ENCODE assay signal across 15 cellular contexts in genomic region chr22:17807571-17808410, GRCh38. TPM values are rescaled to one million over a fixed set of nuclear protein-coding genes. Genes with fewer than 3 reads are reported as not detected.
DNase-seq lines count a peak whose midpoint lies in the region; ATAC-seq and TF ChIP-seq lines count a peak whose summit lies in the region.
"Had no signal": no experiment of that assay in that cellular context is flagged by ENCODE, and none has a peak within 500 bp of the region (broad histone marks: within the 10 kb centered on the region; RNA-seq: fewer than 3 reads in every experiment).

No MANE protein-coding gene starts in this region.

- TF ChIP-seq CTCF in AG10803 (conservative IDR thresholded peaks at IDR 0.05; ENCODE audit: low read length) (no peak), WTC11 (IDR thresholded peaks at IDR 0.05) (no peak), left ventricle myocardium inferior (IDR thresholded peaks at IDR 0.05; ENCODE audit: borderline replicate concordance) (no peak), nephron (IDR thresholded peaks at IDR 0.05; ENCODE audit: unreplicated experiment in 3 of 3) (no peak), OCI-LY7 (conservative IDR thresholded peaks at IDR 0.05; ENCODE audit: low read length) (no peak), foreskin keratinocyte (conservative IDR thresholded peaks at IDR 0.05) (no peak)

- DNase-seq in AG10803 (ENCODE audit: low read depth) (peak; percentile 70), WTC11 (ENCODE audit: low spot score) (no peak), left ventricle myocardium inferior (peak; percentile 75), HAP-1 (ENCODE audit: low spot score in 2 of 2) (no peak), OCI-LY7 (ENCODE audit: low spot score) (no peak), foreskin keratinocyte (no peak)
- DNase-seq in activated CD4-positive, alpha-beta T cell treated with anti-CD3 and anti-CD28 coated beads, Interleukin-2, amount 50 U/mL, for 48 hours, result no peak
- DNase-seq: activated CD4-positive, alpha-beta memory T cell treated with anti-CD3 and anti-CD28 coated beads, Interleukin-2, amount 10 ng/mL, durations not matched to agents 7 days and 5 days; BE2C; NCI-H748 treated with DMSO at 0.1 percent for 48 hours had no signal

- H3K9me3 ChIP-seq in left ventricle myocardium inferior (replicated peaks), result no peaks in the 10 kb centered on the region
- H3K9me3 ChIP-seq in HAP-1, result no peaks in the 10 kb centered on the region
- no peaks in the 10 kb centered on the region for H3K9me3 ChIP-seq in OCI-LY7 (ENCODE audit: low read length)
- H3K9me3 ChIP-seq: BE2C, breast epithelium, vagina had no signal

- BruUV-seq in OCI-LY7 (replicated peaks; lab: Mats Ljungman, UMichigan), result no TSS peak

- H3K27ac ChIP-seq in left ventricle myocardium inferior (replicated peaks) (peak overlapping the region; percentile 90), OCI-LY7 (ENCODE audit: low read depth, low read length, poor library complexity, severe bottlenecking) (no peak overlapping the region), foreskin keratinocyte (no peak overlapping the region)
- H3K27ac ChIP-seq: breast epithelium, vagina had no signal

- CTCF ChIA-PET in WTC11 (lab: Charles Lee) (interaction anchor here (1.3 to 1.9 kb wide), 2 partner anchors 19 to 64 kb away, joined by 4 to 6 read pairs; no protein-coding TSS in a partner anchor), OCI-LY7 (lab: Charles Lee; ENCODE audit: unreplicated experiment) (no interaction called here)

- H3K4me3 Mint-ChIP-seq in WTC11 (no peak overlapping the region), nephron (no peak overlapping the region)
- H3K4me3 Mint-ChIP-seq: activated CD4-positive, alpha-beta memory T cell treated with anti-CD3 and anti-CD28 coated beads, Interleukin-2, amount 10 ng/mL, durations not matched to agents 7 days and 5 days had no signal

- H4K20me1 ChIP-seq in OCI-LY7 (ENCODE audit: insufficient read depth, low read length), result no peaks in the 10 kb centered on the region

- intact Hi-C loops in left ventricle myocardium inferior (cut with micrococcal nuclease) (no loop called here), OCI-LY7 (cut with micrococcal nuclease; ENCODE audit: unreplicated experiment) (no loop called here)

- no peak overlapping the region for H3K4me2 ChIP-seq in OCI-LY7 (ENCODE audit: low read length)

- H3K36me3 Mint-ChIP-seq in WTC11, result peaks cover 10% of the 10 kb centered on the region
- H3K36me3 Mint-ChIP-seq in nephron (ENCODE audit: low read depth), result peaks cover 36% of the 10 kb centered on the region

- H3K27me3 Mint-ChIP-seq in WTC11 (ENCODE audit: low read depth), result no peaks in the 10 kb centered on the region
- H3K27me3 Mint-ChIP-seq in nephron (ENCODE audit: low read depth), result no peaks in the 10 kb centered on the region
- H3K27me3 Mint-ChIP-seq: activated CD4-positive, alpha-beta memory T cell treated with anti-CD3 and anti-CD28 coated beads, Interleukin-2, amount 10 ng/mL, durations not matched to agents 7 days and 5 days had no signal

- H3K4me3 ChIP-seq in AG10803 (ENCODE audit: low read length) (no peak overlapping the region), left ventricle myocardium inferior (peak overlapping the region; percentile 25), HAP-1 (no peak overlapping the region), OCI-LY7 (ENCODE audit: low read depth, low read length, poor library complexity, severe bottlenecking) (no peak overlapping the region)
- H3K4me3 ChIP-seq: breast epithelium, K562, vagina had no signal

- peak; percentile 48; the same call in 1 of the 2 replicates for ATAC-seq in WTC11
- no peak for ATAC-seq in foreskin keratinocyte
- ATAC-seq: K562 had no signal

- POLR2A ChIA-PET in WTC11 (lab: Charles Lee) (no interaction called here), OCI-LY7 (lab: Charles Lee) (no interaction called here)

- H2AFZ ChIP-seq in OCI-LY7 (ENCODE audit: low read length), result no peak overlapping the region

- H3K4me1 ChIP-seq in left ventricle myocardium inferior, result peaks cover 45% of the 10 kb centered on the region
- H3K4me1 ChIP-seq in HAP-1, result no peaks in the 10 kb centered on the region
- no peaks in the 10 kb centered on the region for H3K4me1 ChIP-seq in OCI-LY7 (ENCODE audit: insufficient read depth, low read length, poor library complexity, severe bottlenecking)
- H3K4me1 ChIP-seq in foreskin keratinocyte, result peaks cover 14% of the 10 kb centered on the region
- H3K4me1 ChIP-seq: BE2C, breast epithelium, vagina had no signal

- H3K27me3 ChIP-seq in left ventricle myocardium inferior (ENCODE audit: low read depth), result no peaks in the 10 kb centered on the region
- H3K27me3 ChIP-seq in HAP-1 (ENCODE audit: low read depth), result no peaks in the 10 kb centered on the region
- no peaks in the 10 kb centered on the region for H3K27me3 ChIP-seq in foreskin keratinocyte
- H3K27me3 ChIP-seq: BE2C, breast epithelium, vagina had no signal

- no peaks in the 10 kb centered on the region for H3K9me3 Mint-ChIP-seq in WTC11
- no peaks in the 10 kb centered on the region for H3K9me3 Mint-ChIP-seq in nephron
- H3K9me3 Mint-ChIP-seq: activated CD4-positive, alpha-beta memory T cell treated with anti-CD3 and anti-CD28 coated beads, Interleukin-2, amount 10 ng/mL, durations not matched to agents 7 days and 5 days; activated T-helper 2 cell treated with anti-CD3 and anti-CD28 coated beads, Interferon-gamma antibody, Interleukin-2, Interleukin-4, amounts not matched to agents 10 μg/mL and 5 μg/mL and 100 μg/mL, durations not matched to agents 14 hours and 24 hours and 36 hours had no signal

- no peaks in the 10 kb centered on the region for H3K79me2 ChIP-seq in OCI-LY7 (ENCODE audit: insufficient read depth, low read depth, low read length)

- H3K9me2 ChIP-seq in OCI-LY7 (ENCODE audit: insufficient read depth, low read length), result no peaks in the 10 kb centered on the region

- peaks cover 81% of the 10 kb centered on the region for H3K36me3 ChIP-seq in left ventricle myocardium inferior
- peaks cover 8% of the 10 kb centered on the region for H3K36me3 ChIP-seq in HAP-1 (replicated peaks)
- peaks cover 95% of the 10 kb centered on the region for H3K36me3 ChIP-seq in OCI-LY7 (ENCODE audit: insufficient read depth, low read length)
- H3K36me3 ChIP-seq: breast epithelium had no signal

- in situ Hi-C loops in HAP-1 (cut with MboI; ENCODE audit: low sequenced_read_pairs), result no loop called here

- H3K27ac Mint-ChIP-seq in WTC11, result no peak overlapping the region
- H3K27ac Mint-ChIP-seq in nephron, result peak overlapping the region; percentile 32 to 65 (median 33)
- H3K27ac Mint-ChIP-seq: activated CD4-positive, alpha-beta memory T cell treated with anti-CD3 and anti-CD28 coated beads, Interleukin-2, amount 10 ng/mL, durations not matched to agents 7 days and 5 days; activated T-helper 2 cell treated with anti-CD3 and anti-CD28 coated beads, Interferon-gamma antibody, Interleukin-2, Interleukin-4, amounts not matched to agents 10 μg/mL and 5 μg/mL and 100 μg/mL, durations not matched to agents 14 hours and 24 hours and 36 hours had no signal

- H3K4me1 Mint-ChIP-seq in WTC11, result peaks cover 16% of the 10 kb centered on the region
- peaks cover 29% of the 10 kb centered on the region for H3K4me1 Mint-ChIP-seq in nephron
- H3K4me1 Mint-ChIP-seq: activated CD4-positive, alpha-beta memory T cell treated with anti-CD3 and anti-CD28 coated beads, Interleukin-2, amount 10 ng/mL, durations not matched to agents 7 days and 5 days had no signal

TF ChIP-seq in WTC11, 78 proteins besides CTCF, POLR2A, EP300 and RAD21:
- no peak for TF ChIP-seq ARID4B (CRISPR knock-in tag; IDR thresholded peaks at IDR 0.05; ENCODE audit: borderline replicate concordance)
- no peak for TF ChIP-seq ZNF671 (CRISPR knock-in tag; IDR thresholded peaks at IDR 0.05)
- TF ChIP-seq MXD4 (CRISPR knock-in tag; IDR thresholded peaks at IDR 0.05; ENCODE audit: borderline replicate concordance), result no peak

RNA-seq across cellular contexts. Expression of gene BID, which starts 33.5 kb away (rescaled TPM):
- total RNA-seq in WTC11 (2021) (26.1 to 32.5 TPM (median 27.6 TPM) in 3 replicates), left ventricle myocardium inferior (14.5 TPM), OCI-LY7 (2022) (51.9 and 60.3 TPM in 2 replicates), foreskin keratinocyte (37.0 and 43.1 TPM in 2 replicates)
- total RNA-seq in OCI-LY7 (2014; rRNA removed; shearing (Covaris generic)), result 59.9 and 87.8 TPM in 2 replicates
- polyA plus RNA-seq in foreskin keratinocyte, result 53.1 and 57.5 TPM in 2 replicates

Comparison
In these comparisons a context has a peak if more than half of its experiments do, and no peak if none do; other contexts are left out.
1. DNase-seq: peak in AG10803 (single experiment) and left ventricle myocardium inferior (single experiment); none in WTC11 (single experiment), HAP-1 (0 of 2), activated CD4-positive, alpha-beta T cell treated with anti-CD3 and anti-CD28 coated beads, Interleukin-2, amount 50 U/mL, for 48 hours (0 of 2), OCI-LY7 (single experiment) and foreskin keratinocyte (0 of 2).